In genomic region chr16:24731722-24732419, GRCh38 we compare ENCODE assay signal across 1 cellular context.
A peak's percentile ranks its signal among the peaks of the same experiment; 100 is the strongest.
TF ChIP-seq lines count a peak whose summit lies in the region.

No MANE protein-coding gene starts in this region.

TF ChIP-seq in liver, 16 proteins besides CTCF, POLR2A, EP300 and RAD21 (continued from another document):
- peak; percentile 37 for TF ChIP-seq ZBTB33 (IDR thresholded peaks at IDR 0.05)
- TF ChIP-seq RXRA (IDR thresholded peaks at IDR 0.05), result peak; percentile 43 to 69
- TF ChIP-seq EGR1 (IDR thresholded peaks at IDR 0.05; ENCODE audit: low read depth in 2 of 2), result no peak
